In the genomic region with DNA sequence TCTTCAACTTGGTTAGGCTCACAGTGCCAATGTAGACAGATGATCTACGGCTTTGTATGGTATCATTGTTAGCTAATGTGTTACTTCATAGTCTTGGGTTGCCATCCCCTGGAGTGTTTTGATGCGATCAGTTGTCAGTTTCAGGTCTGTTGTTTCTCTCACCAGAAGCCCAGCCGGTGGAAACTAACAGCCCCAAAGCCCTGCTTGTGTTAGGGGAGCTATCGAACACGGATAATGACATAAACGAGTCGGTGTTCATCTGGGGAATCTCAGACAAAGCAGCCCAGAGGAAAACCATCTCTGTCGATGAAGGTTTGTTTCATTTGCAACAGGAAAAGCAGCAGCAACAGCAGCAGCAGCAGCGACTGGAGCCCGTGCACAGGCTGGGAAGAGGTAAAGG, we compare ENCODE assay signal across 25 cellular contexts.
"Had no signal": no experiment of that assay in that cellular context is flagged by ENCODE, and none has a peak within 500 bp of the region (broad histone marks: within the 10 kb centered on the region; RNA-seq: fewer than 3 reads in every experiment).

No MANE protein-coding gene starts in this region.

- H3K4me1 Mint-ChIP-seq: activated CD4-positive, alpha-beta memory T cell treated with anti-CD3 and anti-CD28 coated beads, Interleukin-2, amount 10 ng/mL, durations not matched to agents 7 days and 5 days; activated CD4-positive, alpha-beta T cell treated with anti-CD3 and anti-CD28 coated beads, Interleukin-2, amount 10 ng/mL, durations not matched to agents 7 days and 5 days; activated naive CD4-positive, alpha-beta T cell treated with anti-CD3 and anti-CD28 coated beads, Interleukin-2, amount 10 ng/mL, durations not matched to agents 7 days and 5 days; activated naive CD8-positive, alpha-beta T cell treated with anti-CD3 and anti-CD28 coated beads, Interleukin-2, amount 10 ng/mL, durations not matched to agents 7 days and 5 days; naive B cell; T-helper 17 cell had no signal

- H3K4me3 Mint-ChIP-seq: activated CD4-positive, alpha-beta memory T cell treated with anti-CD3 and anti-CD28 coated beads, Interleukin-2, amount 10 ng/mL, durations not matched to agents 7 days and 5 days; activated CD4-positive, alpha-beta T cell treated with anti-CD3 and anti-CD28 coated beads, Interleukin-2, amount 10 ng/mL, durations not matched to agents 7 days and 5 days; activated naive CD4-positive, alpha-beta T cell treated with anti-CD3 and anti-CD28 coated beads, Interleukin-2, amount 10 ng/mL, durations not matched to agents 7 days and 5 days; activated naive CD8-positive, alpha-beta T cell treated with anti-CD3 and anti-CD28 coated beads, Interleukin-2, amount 10 ng/mL, durations not matched to agents 7 days and 5 days; activated T-cell treated with anti-CD3 and anti-CD28 coated beads, Interleukin-2, amount 50 U/mL, for 24 hours; naive B cell; T-helper 17 cell had no signal

- DNase-seq: activated CD4-positive, alpha-beta memory T cell treated with anti-CD3 and anti-CD28 coated beads, Interleukin-2, amount 10 ng/mL, durations not matched to agents 7 days and 5 days; activated CD4-positive, alpha-beta T cell treated with anti-CD3 and anti-CD28 coated beads for 1 hour; activated CD4-positive, alpha-beta T cell treated with anti-CD3 and anti-CD28 coated beads, Interleukin-2, amount 10 ng/mL, durations not matched to agents 7 days and 5 days; activated CD8-positive, alpha-beta memory T cell treated with anti-CD3 and anti-CD28 coated beads, Interleukin-2, amount 50 U/mL, for 48 hours; activated gamma-delta T cell; activated naive CD4-positive, alpha-beta T cell treated with anti-CD3 and anti-CD28 coated beads, Interleukin-2, amount 10 ng/mL, durations not matched to agents 7 days and 5 days; activated naive CD8-positive, alpha-beta T cell treated with anti-CD3 and anti-CD28 coated beads, Interleukin-2, amount 10 ng/mL, durations not matched to agents 7 days and 5 days; activated T-cell treated with anti-CD3 and anti-CD28 coated beads, Interleukin-2, amount 50 U/mL, for 24 hours; brain microvascular endothelial cell; dorsolateral prefrontal cortex; effector memory CD4-positive, alpha-beta T cell; left cardiac atrium; mammary epithelial cell; naive B cell; right lobe of liver; stimulated activated CD4-positive, alpha-beta T cell treated with anti-CD3 and anti-CD28 coated beads, Interleukin-2, amount 100 ng/mL, for 48 hours; stimulated activated naive CD4-positive, alpha-beta T cell treated with Interleukin-2 at 50 U/mL for 16 hours; T-helper 17 cell; T1000; testis; trophoblast cell had no signal

- ATAC-seq: left cardiac atrium, right lobe of liver, T-helper 17 cell had no signal

- H3K27ac ChIP-seq: ascending aorta, brain microvascular endothelial cell, coronary artery, dorsolateral prefrontal cortex, hepatocyte, right lobe of liver, testis, vagina had no signal

- H3K27ac Mint-ChIP-seq: activated CD4-positive, alpha-beta memory T cell treated with anti-CD3 and anti-CD28 coated beads, Interleukin-2, amount 10 ng/mL, durations not matched to agents 7 days and 5 days; activated CD4-positive, alpha-beta T cell treated with anti-CD3 and anti-CD28 coated beads, Interleukin-2, amount 10 ng/mL, durations not matched to agents 7 days and 5 days; activated naive CD4-positive, alpha-beta T cell treated with anti-CD3 and anti-CD28 coated beads, Interleukin-2, amount 10 ng/mL, durations not matched to agents 7 days and 5 days; activated naive CD8-positive, alpha-beta T cell treated with anti-CD3 and anti-CD28 coated beads, Interleukin-2, amount 10 ng/mL, durations not matched to agents 7 days and 5 days; activated T-cell treated with anti-CD3 and anti-CD28 coated beads, Interleukin-2, amount 50 U/mL, for 24 hours; naive B cell; T-helper 17 cell had no signal

- H3K36me3 Mint-ChIP-seq: activated naive CD4-positive, alpha-beta T cell treated with anti-CD3 and anti-CD28 coated beads, Interleukin-2, amount 10 ng/mL, durations not matched to agents 7 days and 5 days; activated naive CD8-positive, alpha-beta T cell treated with anti-CD3 and anti-CD28 coated beads, Interleukin-2, amount 10 ng/mL, durations not matched to agents 7 days and 5 days; naive B cell had no signal

- H3K9me3 Mint-ChIP-seq: activated CD4-positive, alpha-beta memory T cell treated with anti-CD3 and anti-CD28 coated beads, Interleukin-2, amount 10 ng/mL, durations not matched to agents 7 days and 5 days; activated CD4-positive, alpha-beta T cell treated with anti-CD3 and anti-CD28 coated beads, Interleukin-2, amount 10 ng/mL, durations not matched to agents 7 days and 5 days; activated naive CD4-positive, alpha-beta T cell treated with anti-CD3 and anti-CD28 coated beads, Interleukin-2, amount 10 ng/mL, durations not matched to agents 7 days and 5 days; activated naive CD8-positive, alpha-beta T cell treated with anti-CD3 and anti-CD28 coated beads, Interleukin-2, amount 10 ng/mL, durations not matched to agents 7 days and 5 days; activated T-cell treated with anti-CD3 and anti-CD28 coated beads, Interleukin-2, amount 50 U/mL, for 24 hours; naive B cell had no signal

- H3K27me3 Mint-ChIP-seq: activated CD4-positive, alpha-beta memory T cell treated with anti-CD3 and anti-CD28 coated beads, Interleukin-2, amount 10 ng/mL, durations not matched to agents 7 days and 5 days had no signal
